Comparison of ENCODE assay signal across 8 cellular contexts in the genomic region with DNA sequence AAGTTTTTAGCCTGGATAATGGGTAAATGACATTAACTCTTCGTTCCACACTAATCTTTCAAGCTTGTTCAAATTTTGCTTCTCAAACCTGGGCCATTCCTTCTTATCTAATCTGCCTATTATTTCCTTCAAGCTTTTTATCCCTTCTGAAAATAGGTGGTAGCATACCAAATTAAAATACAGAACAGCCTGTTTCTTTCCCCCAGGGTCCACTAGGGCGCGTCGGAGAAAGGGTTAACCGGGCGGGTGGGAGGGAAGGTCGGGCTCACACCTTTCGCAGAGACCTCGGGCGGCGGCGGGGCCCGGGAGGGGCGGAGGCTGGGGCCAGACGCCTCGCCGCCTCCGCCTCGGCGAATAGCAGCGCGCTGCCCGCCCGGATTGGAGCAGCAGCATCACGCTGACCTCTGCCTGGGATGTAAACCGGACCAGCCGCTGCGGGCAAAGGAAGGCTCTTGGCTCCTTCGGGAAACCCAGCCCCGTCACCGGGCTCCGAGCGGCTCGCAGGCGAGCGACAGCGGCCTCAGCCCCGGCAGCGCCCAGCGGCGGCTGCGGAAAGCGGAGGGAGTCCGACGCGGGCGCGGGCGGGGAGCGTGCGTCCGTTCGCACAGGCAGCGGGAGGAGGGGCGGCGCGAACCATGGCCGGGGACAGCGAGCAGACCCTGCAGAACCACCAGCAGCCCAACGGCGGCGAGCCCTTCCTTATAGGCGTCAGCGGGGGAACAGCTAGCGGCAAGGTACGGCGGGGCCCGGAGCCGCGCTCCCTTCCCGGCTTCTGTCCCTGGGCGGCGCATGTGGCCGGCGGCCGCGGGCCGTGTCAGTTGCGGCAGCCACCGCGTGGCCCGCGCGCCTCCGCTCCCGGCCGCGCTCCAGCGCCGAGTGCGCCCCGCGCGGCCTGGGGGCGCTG. TPM values are rescaled to one million over a fixed set of nuclear protein-coding genes. Genes with fewer than 3 reads are reported as not detected.
DNase-seq lines count a peak whose midpoint lies in the region; ATAC-seq and TF ChIP-seq lines count a peak whose summit lies in the region.

Gene UCK2 (plus strand): TSS at position 416 of the 904 bp plus-strand sequence. CDS start 220 bp downstream, at position 636.

- peak; percentile 55 for TF ChIP-seq POLR2A in GM18526 (IDR thresholded peaks at IDR 0.05; ENCODE audit: extremely low read depth, insufficient read length)

- peak within 1 kb of the TSS; percentile 92 for H3K4me3 Mint-ChIP-seq in activated B cell treated with CpG ODN at 0.5 μM for 24 hours

- peak within 1 kb of the TSS; percentile 80 for H3K27ac Mint-ChIP-seq in activated B cell treated with CpG ODN at 0.5 μM for 24 hours

- POLR2A ChIA-PET in activated B cell treated with CpG ODN at 0.5 μM for 24 hours (lab: Charles Lee) = interaction anchor here (1.0 to 2.2 kb wide), 3 partner anchors 48 to 59 kb away, joined by 3 to 25 read pairs (median 4); partner anchors contain the start of gene TMCO1

- no peak for TF ChIP-seq CTCF in activated B cell treated with CpG ODN at 0.5 μM for 24 hours (IDR thresholded peaks at IDR 0.05)

- no peaks in the 10 kb centered on the region for H3K9me3 Mint-ChIP-seq in activated B cell treated with CpG ODN at 0.5 μM for 24 hours

- DNase-seq in AG08396 (ENCODE audit: low spot score) = peak; percentile 94
- peak; percentile 90 for DNase-seq in NCI-H2196 (lab: John Stamatoyannopoulos, UW; ENCODE audit: unreplicated experiment)
- DNase-seq in activated B cell treated with CpG ODN at 0.5 μM for 24 hours = peak; percentile 70
- peak; percentile 83 for DNase-seq in cerebellar cortex (ENCODE audit: low spot score)
- DNase-seq in kidney glomerular epithelial cell (lab: John Stamatoyannopoulos, UW) = peak; percentile 48
- peak; percentile 30 to 71 (median 50) for DNase-seq in stimulated activated CD4-positive, alpha-beta T cell treated with anti-CD3 and anti-CD28 coated beads, Interleukin-1b, Interleukin-23, amount 100 ng/mL, for 24 hours (ENCODE audit: low read depth in 4 of 4, low spot score in 1 of 4)

- peaks cover 3% of the 10 kb centered on the region for H3K36me3 Mint-ChIP-seq in activated B cell treated with CpG ODN at 0.5 μM for 24 hours (ENCODE audit: low read depth)

- intact Hi-C loops in activated B cell treated with CpG ODN at 0.5 μM for 24 hours (cut with micrococcal nuclease) = loop anchor here (1.0 to 2.0 kb wide), 8 partner anchors 15 to 434 kb away; partner anchors contain the start of genes ALDH9A1, MGST3 and TMCO1

- ATAC-seq in HG03060 (IDR thresholded peaks at IDR 0.05; ENCODE audit: low read depth, unreplicated experiment) (peak; percentile 36), activated B cell treated with CpG ODN at 0.5 μM for 24 hours (ENCODE audit: low read depth) (peak; percentile 75)

- H3K4me1 Mint-ChIP-seq in activated B cell treated with CpG ODN at 0.5 μM for 24 hours = peaks cover 21% of the 10 kb centered on the region

- CTCF ChIA-PET in activated B cell treated with CpG ODN at 0.5 μM for 24 hours (lab: Charles Lee) = no interaction called here

- H3K27me3 Mint-ChIP-seq in activated B cell treated with CpG ODN at 0.5 μM for 24 hours = no peaks in the 10 kb centered on the region

RNA-seq across cellular contexts. Expression of gene UCK2, which starts in this region (rescaled TPM):
- 19.6 and 22.8 TPM in 2 replicates for total RNA-seq in activated B cell treated with CpG ODN at 0.5 μM for 24 hours

Comparison
In these comparisons a context has a peak if more than half of its experiments do, and no peak if none do; other contexts are left out.
1. Peak in every context shown above with its lines: DNase-seq and ATAC-seq.